8 cellular contexts compared by ENCODE assay signal in genomic region chr3:13461169-13462124, GRCh38. TPM values are rescaled to one million over a fixed set of nuclear protein-coding genes. Genes with fewer than 3 reads are reported as not detected.
A peak's percentile ranks its signal among the peaks of the same experiment; 100 is the strongest.
DNase-seq lines count a peak whose midpoint lies in the region; ATAC-seq and TF ChIP-seq lines count a peak whose summit lies in the region.

No MANE protein-coding gene starts in this region.

- peak; percentile 77 for TF ChIP-seq CTCF in progenitor cell of endocrine pancreas (IDR thresholded peaks at IDR 0.05; ENCODE audit: unreplicated experiment)

- peak; percentile 71 for DNase-seq in CD1c-positive myeloid dendritic cell (ENCODE audit: extremely low spot score)
- peak; percentile 87 for DNase-seq in NCI-H82 (lab: John Stamatoyannopoulos, UW)
- DNase-seq in activated CD8-positive, alpha-beta memory T cell treated with anti-CD3 and anti-CD28 coated beads for 4 hours (ENCODE audit: low read depth in 2 of 2) = peak; percentile 39 to 45
- peak; percentile 52 for DNase-seq in progenitor cell of endocrine pancreas (ENCODE audit: low spot score, unreplicated experiment)
- DNase-seq in cortex of kidney (lab: John Stamatoyannopoulos, UW) = no peak

- peak; percentile 58 for ATAC-seq in GM21576 (IDR thresholded peaks at IDR 0.05; ENCODE audit: unreplicated experiment)
- ATAC-seq in esophagus mucosa = peak; percentile 24
- ATAC-seq in HG03469 (IDR thresholded peaks at IDR 0.05; ENCODE audit: unreplicated experiment) = no peak

- peaks cover 12% of the 10 kb centered on the region for H3K27me3 Mint-ChIP-seq in progenitor cell of endocrine pancreas

- no peak overlapping the region for H3K27ac Mint-ChIP-seq in progenitor cell of endocrine pancreas

- H3K4me3 Mint-ChIP-seq in progenitor cell of endocrine pancreas (ENCODE audit: low read depth) = no peak overlapping the region

- no peaks in the 10 kb centered on the region for H3K9me3 Mint-ChIP-seq in progenitor cell of endocrine pancreas (ENCODE audit: low read depth)

- no peaks in the 10 kb centered on the region for H3K36me3 Mint-ChIP-seq in progenitor cell of endocrine pancreas (ENCODE audit: insufficient read depth)

- peaks cover 3% of the 10 kb centered on the region for H3K4me1 Mint-ChIP-seq in progenitor cell of endocrine pancreas (ENCODE audit: low read depth)

RNA-seq across cellular contexts. Expression of gene HDAC11, which starts 18.7 kb away (rescaled TPM):
- 15.9 TPM for total RNA-seq in esophagus mucosa
- 14.4 and 14.5 TPM in 2 replicates for total RNA-seq in progenitor cell of endocrine pancreas

RNA-seq across cellular contexts. Expression of gene NUP210, which starts 41.3 kb away (rescaled TPM):
- 14.9 TPM for total RNA-seq in esophagus mucosa
- total RNA-seq in progenitor cell of endocrine pancreas = 71.4 and 78.2 TPM in 2 replicates
